ENCODE assay signal across 8 cellular contexts in the genomic region with DNA sequence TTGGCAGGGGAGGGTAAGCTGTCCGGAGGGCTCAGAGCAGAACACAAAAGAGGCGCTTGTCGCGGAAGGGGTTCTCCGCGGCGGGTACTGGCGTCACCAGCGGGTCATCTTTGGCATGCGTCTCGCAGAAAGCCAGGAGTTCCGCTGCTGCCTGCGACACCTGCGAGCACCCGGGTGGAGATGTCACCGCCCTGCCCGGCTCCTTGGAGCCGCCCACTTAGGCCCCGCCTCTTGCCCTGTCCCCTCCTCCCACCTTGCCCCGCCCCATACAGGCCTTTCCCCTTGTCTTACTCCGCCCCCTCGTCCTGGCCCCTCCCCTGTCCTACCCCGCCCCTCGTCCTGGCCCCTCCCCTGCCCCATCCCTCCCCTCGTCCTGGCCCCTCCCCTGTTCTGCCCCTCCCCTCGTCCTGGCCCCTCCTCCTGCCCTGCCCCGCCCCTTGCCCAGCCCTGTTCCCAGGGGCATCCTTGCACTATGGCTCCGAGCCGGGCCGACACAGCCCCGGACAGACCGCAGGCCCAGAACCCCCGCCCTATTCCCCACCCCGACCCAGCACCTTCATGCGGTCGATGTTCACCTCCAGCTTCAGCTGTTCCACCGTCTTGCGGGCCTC. TPM values are rescaled to one million over a fixed set of nuclear protein-coding genes. Genes with fewer than 3 reads are reported as not detected.
DNase-seq lines count a peak whose midpoint lies in the region; ATAC-seq and TF ChIP-seq lines count a peak whose summit lies in the region.

No MANE protein-coding gene starts in this region.

- peaks cover 18% of the 10 kb centered on the region for H3K4me1 Mint-ChIP-seq in activated CD8-positive, alpha-beta T cell treated with anti-CD3 and anti-CD28 coated beads for 36 hours (ENCODE audit: low read depth)

- POLR2A ChIA-PET in activated CD8-positive, alpha-beta T cell treated with anti-CD3 and anti-CD28 coated beads for 36 hours (lab: Charles Lee), result interaction anchor here (0.6 to 6.9 kb wide), 5 partner anchors 15 to 33 kb away, joined by 3 to 116 read pairs (median 4); a partner anchor contains a TSS

- TF ChIP-seq CTCF in DND-41 (IDR thresholded peaks at IDR 0.05; ENCODE audit: borderline replicate concordance, extremely low read depth, low read length, poor library complexity, severe bottlenecking), result no peak
- TF ChIP-seq CTCF in activated CD8-positive, alpha-beta T cell treated with anti-CD3 and anti-CD28 coated beads for 36 hours (IDR thresholded peaks at IDR 0.05), result no peak

- H3K79me2 ChIP-seq in DND-41 (ENCODE audit: insufficient read depth, low read length), result no peaks in the 10 kb centered on the region

- H3K4me1 ChIP-seq in DND-41 (ENCODE audit: insufficient read depth, low read length), result peaks cover 31% of the 10 kb centered on the region

- peak overlapping the region; percentile 88 for H3K4me2 ChIP-seq in DND-41 (ENCODE audit: insufficient read depth, low read length)

- H3K36me3 Mint-ChIP-seq in activated CD8-positive, alpha-beta T cell treated with anti-CD3 and anti-CD28 coated beads for 36 hours (ENCODE audit: low read depth), result peaks cover 14% of the 10 kb centered on the region

- ATAC-seq in DND-41 (ENCODE audit: insufficient read depth, low read depth) (peak; percentile 64), HG02852 (IDR thresholded peaks at IDR 0.05; ENCODE audit: unreplicated experiment) (peak; percentile 53), HG03378 (IDR thresholded peaks at IDR 0.05; ENCODE audit: unreplicated experiment) (no peak)
- peak; percentile 74 for ATAC-seq in activated CD8-positive, alpha-beta T cell treated with anti-CD3 and anti-CD28 coated beads for 36 hours

- intact Hi-C loops in activated CD8-positive, alpha-beta T cell treated with anti-CD3 and anti-CD28 coated beads for 36 hours (cut with micrococcal nuclease), result no loop called here

- no peaks in the 10 kb centered on the region for H3K36me3 ChIP-seq in DND-41 (ENCODE audit: insufficient read depth, low read length)

- DNase-seq in DND-41, result peak; percentile 90
- DNase-seq in NCI-H446 treated with DMSO at 0.1 percent for 48 hours (lab: John Stamatoyannopoulos, UW), result peak; percentile 27
- DNase-seq in activated CD8-positive, alpha-beta T cell treated with anti-CD3 and anti-CD28 coated beads for 36 hours, result peak; percentile 98
- DNase-seq in effector CD4-positive, alpha-beta T cell, result peak; percentile 92
- peak; percentile 67 for DNase-seq in medulla oblongata (ENCODE audit: extremely low spot score)
- peak; percentile 72 for DNase-seq in stimulated activated CD8-positive, alpha-beta memory T cell treated with anti-CD3 and anti-CD28 coated beads, Interleukin-12 subunit alpha, Interleukin-12 subunit beta, amount 100 ng/mL, for 24 hours (ENCODE audit: extremely low read depth)

- H3K4me3 Mint-ChIP-seq in activated CD8-positive, alpha-beta T cell treated with anti-CD3 and anti-CD28 coated beads for 36 hours, result peak overlapping the region; percentile 82

- CTCF ChIA-PET in activated CD8-positive, alpha-beta T cell treated with anti-CD3 and anti-CD28 coated beads for 36 hours (lab: Charles Lee), result interaction anchor here (5.3 to 5.4 kb wide), 2 partner anchors 18 to 28 kb away, joined by 30 to 68 read pairs; a partner anchor contains a TSS

- H4K20me1 ChIP-seq in DND-41 (ENCODE audit: insufficient read depth, low read length), result peaks cover 13% of the 10 kb centered on the region

- H3K27me3 ChIP-seq in DND-41 (ENCODE audit: insufficient read depth, low read length, poor library complexity), result peaks cover 20% of the 10 kb centered on the region

- no peak overlapping the region for H3K27ac ChIP-seq in DND-41 (ENCODE audit: low read length)

- peak overlapping the region; percentile 32; the same call in 1 of the 2 replicates for H3K9ac ChIP-seq in DND-41 (ENCODE audit: low read depth, low read length)

- no peaks in the 10 kb centered on the region for H3K9me3 Mint-ChIP-seq in activated CD8-positive, alpha-beta T cell treated with anti-CD3 and anti-CD28 coated beads for 36 hours

- peak overlapping the region; percentile 66 for H3K27ac Mint-ChIP-seq in activated CD8-positive, alpha-beta T cell treated with anti-CD3 and anti-CD28 coated beads for 36 hours

- peak overlapping the region; percentile 55; the same call in 1 of the 2 replicates for H2AFZ ChIP-seq in DND-41 (ENCODE audit: low read depth, low read length)

- H3K4me3 ChIP-seq in DND-41 (ENCODE audit: low read depth in 1 of 2, low read length in 2 of 2), result peak overlapping the region in 1 of 2 experiments; percentile 54; a peak in 2 of 4 replicates

- H3K27me3 Mint-ChIP-seq in activated CD8-positive, alpha-beta T cell treated with anti-CD3 and anti-CD28 coated beads for 36 hours, result no peaks in the 10 kb centered on the region

- no peaks in the 10 kb centered on the region for H3K9me3 ChIP-seq in DND-41 (ENCODE audit: insufficient read depth, low read length, severe bottlenecking)

RNA-seq across cellular contexts. Expression of a gene that starts 1.9 kb away (rescaled TPM):
- 10 to 100 TPM; 33.0 to 45.4 TPM for total RNA-seq in activated CD8-positive, alpha-beta T cell treated with anti-CD3 and anti-CD28 coated beads for 36 hours

RNA-seq across cellular contexts. Expression of a gene that starts 9.3 kb away (rescaled TPM):
- total RNA-seq in activated CD8-positive, alpha-beta T cell treated with anti-CD3 and anti-CD28 coated beads for 36 hours, result 10 to 100 TPM; 45.4 to 48.8 TPM

RNA-seq across cellular contexts. Expression of a gene that starts 26.8 kb away (rescaled TPM):
- 1 to 10 TPM; 5.8 to 6.1 TPM for total RNA-seq in activated CD8-positive, alpha-beta T cell treated with anti-CD3 and anti-CD28 coated beads for 36 hours

RNA-seq across cellular contexts. Expression of a gene that starts 33.0 kb away (rescaled TPM):
- total RNA-seq in activated CD8-positive, alpha-beta T cell treated with anti-CD3 and anti-CD28 coated beads for 36 hours, result 100 to 1,000 TPM; 565 to 582 TPM

Comparison
In these comparisons a context has a peak if more than half of its experiments do, and no peak if none do; other contexts are left out.
1. DNase-seq: peak in every context shown above with its lines; median percentile 98 in activated CD8-positive, alpha-beta T cell treated with anti-CD3 and anti-CD28 coated beads for 36 hours; 92 in effector CD4-positive, alpha-beta T cell; 90 in DND-41; 72 in stimulated activated CD8-positive, alpha-beta memory T cell treated with anti-CD3 and anti-CD28 coated beads, Interleukin-12 subunit alpha, Interleukin-12 subunit beta, amount 100 ng/mL, for 24 hours; 67 in medulla oblongata; 27 in NCI-H446 treated with DMSO at 0.1 percent for 48 hours.